Comparison of ENCODE assay signal across 1 cellular context in genomic region chrX:47233333-47234113, GRCh38.
TF ChIP-seq lines count a peak whose summit lies in the region.

No MANE protein-coding gene starts in this region.

TF ChIP-seq in SK-N-SH, 30 proteins besides CTCF, POLR2A, EP300 and RAD21 (continued from another document):
- TF ChIP-seq GABPA (IDR thresholded peaks at IDR 0.05; ENCODE audit: low read depth) (no peak), NRF1 (IDR thresholded peaks at IDR 0.05; ENCODE audit: low read depth, low read length) (peak; percentile 75), JUND (IDR thresholded peaks at IDR 0.05) (no peak), TCF12 (IDR thresholded peaks at IDR 0.05) (no peak), ELF1 (IDR thresholded peaks at IDR 0.05) (no peak), REST (IDR thresholded peaks at IDR 0.05; ENCODE audit: low read depth, low read length) (no peak), FOSL2 (IDR thresholded peaks at IDR 0.05; ENCODE audit: borderline replicate concordance, low read depth) (no peak), USF2 (IDR thresholded peaks at IDR 0.05; ENCODE audit: borderline replicate concordance, low read depth, low read length) (no peak), TEAD4 (IDR thresholded peaks at IDR 0.05; ENCODE audit: borderline replicate concordance, insufficient read depth) (no peak), GATA2 (CRISPR knock-in tag; IDR thresholded peaks at IDR 0.05) (no peak), RCOR1 (IDR thresholded peaks at IDR 0.05; ENCODE audit: low read length) (no peak), TAF1 (IDR thresholded peaks at IDR 0.05; ENCODE audit: borderline replicate concordance, low read depth, low read length) (peak; percentile 66; the same call in 1 of the 2 replicates)
- TF ChIP-seq, protein P1, sequence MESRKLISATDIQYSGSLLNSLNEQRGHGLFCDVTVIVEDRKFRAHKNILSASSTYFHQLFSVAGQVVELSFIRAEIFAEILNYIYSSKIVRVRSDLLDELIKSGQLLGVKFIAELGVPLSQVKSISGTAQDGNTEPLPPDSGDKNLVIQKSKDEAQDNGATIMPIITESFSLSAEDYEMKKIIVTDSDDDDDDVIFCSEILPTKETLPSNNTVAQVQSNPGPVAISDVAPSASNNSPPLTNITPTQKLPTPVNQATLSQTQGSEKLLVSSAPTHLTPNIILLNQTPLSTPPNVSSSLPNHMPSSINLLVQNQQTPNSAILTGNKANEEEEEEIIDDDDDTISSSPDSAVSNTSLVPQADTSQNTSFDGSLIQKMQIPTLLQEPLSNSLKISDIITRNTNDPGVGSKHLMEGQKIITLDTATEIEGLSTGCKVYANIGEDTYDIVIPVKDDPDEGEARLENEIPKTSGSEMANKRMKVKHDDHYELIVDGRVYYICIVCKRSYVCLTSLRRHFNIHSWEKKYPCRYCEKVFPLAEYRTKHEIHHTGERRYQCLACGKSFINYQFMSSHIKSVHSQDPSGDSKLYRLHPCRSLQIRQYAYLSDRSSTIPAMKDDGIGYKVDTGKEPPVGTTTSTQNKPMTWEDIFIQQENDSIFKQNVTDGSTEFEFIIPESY (IDR thresholded peaks at IDR 0.05; ENCODE audit: borderline replicate concordance, low read depth): no peak
- TF ChIP-seq, protein P2, sequence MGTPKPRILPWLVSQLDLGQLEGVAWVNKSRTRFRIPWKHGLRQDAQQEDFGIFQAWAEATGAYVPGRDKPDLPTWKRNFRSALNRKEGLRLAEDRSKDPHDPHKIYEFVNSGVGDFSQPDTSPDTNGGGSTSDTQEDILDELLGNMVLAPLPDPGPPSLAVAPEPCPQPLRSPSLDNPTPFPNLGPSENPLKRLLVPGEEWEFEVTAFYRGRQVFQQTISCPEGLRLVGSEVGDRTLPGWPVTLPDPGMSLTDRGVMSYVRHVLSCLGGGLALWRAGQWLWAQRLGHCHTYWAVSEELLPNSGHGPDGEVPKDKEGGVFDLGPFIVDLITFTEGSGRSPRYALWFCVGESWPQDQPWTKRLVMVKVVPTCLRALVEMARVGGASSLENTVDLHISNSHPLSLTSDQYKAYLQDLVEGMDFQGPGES (IDR thresholded peaks at IDR 0.05; ENCODE audit: low read depth, low read length): no peak
- TF ChIP-seq, protein P3, sequence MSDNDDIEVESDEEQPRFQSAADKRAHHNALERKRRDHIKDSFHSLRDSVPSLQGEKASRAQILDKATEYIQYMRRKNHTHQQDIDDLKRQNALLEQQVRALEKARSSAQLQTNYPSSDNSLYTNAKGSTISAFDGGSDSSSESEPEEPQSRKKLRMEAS (IDR thresholded peaks at IDR 0.05; ENCODE audit: low read depth): peak; percentile 40; the same call in 1 of the 2 replicates
- TF ChIP-seq, protein P4, sequence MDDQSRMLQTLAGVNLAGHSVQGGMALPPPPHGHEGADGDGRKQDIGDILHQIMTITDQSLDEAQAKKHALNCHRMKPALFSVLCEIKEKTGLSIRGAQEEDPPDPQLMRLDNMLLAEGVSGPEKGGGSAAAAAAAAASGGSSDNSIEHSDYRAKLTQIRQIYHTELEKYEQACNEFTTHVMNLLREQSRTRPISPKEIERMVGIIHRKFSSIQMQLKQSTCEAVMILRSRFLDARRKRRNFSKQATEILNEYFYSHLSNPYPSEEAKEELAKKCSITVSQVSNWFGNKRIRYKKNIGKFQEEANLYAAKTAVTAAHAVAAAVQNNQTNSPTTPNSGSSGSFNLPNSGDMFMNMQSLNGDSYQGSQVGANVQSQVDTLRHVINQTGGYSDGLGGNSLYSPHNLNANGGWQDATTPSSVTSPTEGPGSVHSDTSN (IDR thresholded peaks at IDR 0.05): no peak
